ENCODE assay signal across 1 cellular context in the genomic region with DNA sequence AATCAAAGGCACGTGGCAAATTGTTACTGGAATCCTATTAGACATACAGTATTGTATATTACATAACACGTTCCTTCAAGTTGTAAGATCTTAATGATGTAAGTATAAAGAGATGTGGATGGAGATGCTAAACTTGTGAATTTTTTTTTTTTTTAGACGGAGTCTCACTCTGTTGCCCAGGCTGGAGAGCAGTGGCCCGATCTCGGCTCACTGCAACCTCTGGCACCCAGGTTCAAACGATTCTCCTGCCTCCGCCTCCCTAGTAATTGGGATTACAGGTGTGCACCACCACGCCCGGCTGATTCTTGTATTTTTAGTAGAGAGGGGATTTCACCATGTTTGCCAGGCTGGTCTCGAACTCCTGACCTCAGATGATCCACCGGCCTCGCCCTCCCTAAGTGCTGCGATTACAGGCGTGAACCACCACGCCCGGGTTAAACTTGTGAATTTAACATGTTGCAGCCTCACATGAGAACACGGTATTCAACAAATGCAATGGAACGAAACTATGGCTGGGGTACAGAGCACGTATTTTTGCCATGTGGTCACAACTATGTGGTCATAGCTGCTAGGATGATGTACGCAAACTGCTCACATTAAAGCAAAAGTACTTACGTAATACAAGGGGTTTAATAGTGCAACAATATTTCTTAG.
A peak's percentile ranks its signal among the peaks of the same experiment; 100 is the strongest.
TF ChIP-seq lines count a peak whose summit lies in the region.

No MANE protein-coding gene starts in this region.

TF ChIP-seq in H1, 55 proteins besides CTCF, POLR2A, EP300 and RAD21:
- peak; percentile 44; the same call in 1 of the 2 replicates for TF ChIP-seq CEBPB (IDR thresholded peaks at IDR 0.05; ENCODE audit: low read depth, low read length)
- TF ChIP-seq TCF12 (IDR thresholded peaks at IDR 0.05; ENCODE audit: low read depth, low read length), result no peak
- TF ChIP-seq JUND (IDR thresholded peaks at IDR 0.05; ENCODE audit: low read length), result no peak
